In the genomic region with DNA sequence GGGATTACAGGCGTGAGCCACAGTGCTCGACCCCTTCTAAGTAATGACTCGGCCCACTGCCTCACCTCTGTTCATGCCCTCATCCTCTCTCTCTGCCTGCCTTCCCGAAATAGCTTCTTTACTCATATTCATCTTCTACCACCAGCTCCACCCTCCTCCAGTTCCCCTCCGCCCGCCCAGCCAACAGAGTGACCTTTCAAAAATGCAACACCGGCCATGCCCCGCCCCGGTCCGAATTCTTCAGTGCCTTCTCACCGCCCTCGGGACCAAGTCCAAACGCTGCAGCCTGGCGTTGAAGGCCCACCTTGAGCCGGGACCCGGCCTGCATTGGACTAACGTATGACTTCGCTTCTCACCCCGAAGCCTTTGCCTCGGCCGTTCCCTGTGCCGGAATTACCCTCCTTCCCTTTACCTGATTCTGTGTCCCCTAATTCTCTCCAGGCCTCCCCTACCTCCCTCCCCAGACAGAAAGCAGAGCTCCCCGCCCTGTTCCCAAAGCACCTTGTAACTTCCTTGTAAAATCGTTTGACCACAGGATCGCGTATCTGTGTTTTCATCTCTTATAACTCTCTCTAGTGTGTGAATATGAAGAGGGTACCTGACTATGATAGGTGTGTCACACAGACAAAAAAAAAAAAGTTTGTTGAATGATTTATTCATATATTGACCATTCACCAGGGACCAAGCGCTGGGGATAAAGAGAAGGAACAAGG, we compare ENCODE assay signal across 18 cellular contexts. TPM values are rescaled to one million over a fixed set of nuclear protein-coding genes. Genes with fewer than 3 reads are reported as not detected.
DNase-seq lines count a peak whose midpoint lies in the region; ATAC-seq lines count a peak whose summit lies in the region.
"Had no signal": no experiment of that assay in that cellular context is flagged by ENCODE, and none has a peak within 500 bp of the region (broad histone marks: within the 10 kb centered on the region; RNA-seq: fewer than 3 reads in every experiment).

No MANE protein-coding gene starts in this region.

- DNase-seq in left ventricle myocardium superior (peak; percentile 30), Right ventricle myocardium superior (no peak), M059J (ENCODE audit: low read depth) (peak; percentile 72), islet precursor cell (peak; percentile 73), NCI-H128 (lab: John Stamatoyannopoulos, UW; ENCODE audit: unreplicated experiment) (no peak)
- DNase-seq: AML-193; CD4-positive, CD25-positive, alpha-beta regulatory T cell; DMS79 treated with DMSO at 0.1 percent for 48 hours; GOT3; IMR-90; NCI-H1092; NCI-H1694 treated with DMSO at 0.1 percent for 48 hours; NCI-H2171; NCI-H82 had no signal

- intact Hi-C loops in left ventricle myocardium superior (cut with micrococcal nuclease) (no loop called here), Right ventricle myocardium superior (cut with DNase I) (no loop called here)

- ATAC-seq in left ventricle myocardium superior (no peak), Right ventricle myocardium superior (ENCODE audit: poor library complexity) (no peak), GM18861 (IDR thresholded peaks at IDR 0.05; ENCODE audit: unreplicated experiment) (no peak), HG02588 (IDR thresholded peaks at IDR 0.05; ENCODE audit: unreplicated experiment) (no peak)

RNA-seq across cellular contexts. Expression of a gene that starts 8.1 kb away (rescaled TPM):
- total RNA-seq in left ventricle myocardium superior (0.94 TPM), Right ventricle myocardium superior (not detected)
- not detected in 2 replicates for total RNA-seq in M059J (2014; rRNA removed; shearing (Covaris generic))
- total RNA-seq: IMR-90, LHCN-M2, SK-MEL-5 had no signal

Comparison
In these comparisons a context has a peak if more than half of its experiments do, and no peak if none do; other contexts are left out.
1. DNase-seq: peak in left ventricle myocardium superior (single experiment), M059J (single experiment) and islet precursor cell (single experiment); none in Right ventricle myocardium superior (single experiment) and NCI-H128 (single experiment).